In the genomic region with DNA sequence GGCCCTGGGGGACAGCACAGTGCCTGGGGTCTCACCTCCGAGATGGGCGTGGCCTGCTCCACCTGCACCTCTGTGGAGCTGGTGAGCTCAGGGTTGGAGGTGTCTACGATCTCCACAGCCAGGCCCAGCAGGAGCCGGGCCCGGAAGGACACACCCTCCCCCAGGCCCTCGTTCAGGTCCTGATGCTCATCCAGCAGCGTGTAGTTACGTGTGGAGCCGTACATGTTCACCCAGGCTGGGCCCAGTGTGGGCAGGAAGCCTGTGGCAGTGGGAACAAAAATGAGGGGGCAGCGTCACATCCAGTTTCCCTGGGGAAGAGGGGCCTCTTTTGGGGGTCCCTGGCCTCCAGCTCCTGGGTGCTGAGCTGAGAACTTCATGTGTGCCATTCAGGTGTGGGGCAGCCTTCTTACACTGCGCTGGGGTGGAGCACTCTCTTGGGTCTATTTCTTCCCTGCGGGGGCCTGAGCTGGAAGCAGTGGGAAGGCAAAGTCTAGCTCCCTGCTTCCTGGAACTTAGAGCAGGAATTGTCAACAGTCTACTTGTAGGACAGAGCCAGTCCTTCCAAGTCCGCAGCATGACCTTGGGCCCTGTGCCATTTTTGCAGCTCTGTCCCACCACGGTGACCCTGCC, we compare ENCODE assay signal across 25 cellular contexts. TPM values are rescaled to one million over a fixed set of nuclear protein-coding genes. Genes with fewer than 3 reads are reported as not detected.
"Had no signal": no experiment of that assay in that cellular context is flagged by ENCODE, and none has a peak within 500 bp of the region (broad histone marks: within the 10 kb centered on the region; RNA-seq: fewer than 3 reads in every experiment).

No MANE protein-coding gene starts in this region.

- H3K27me3 ChIP-seq: gastrocnemius medialis, ovary, transverse colon, upper lobe of right lung, uterus had no signal

- DNase-seq: central memory CD4-positive, alpha-beta T cell; effector CD8-positive, alpha-beta T cell; foreskin fibroblast; gastrocnemius medialis; kidney glomerular epithelial cell; left ventricle myocardium superior; lower lobe of right lung; natural killer cell; stimulated activated CD4-positive, alpha-beta T cell treated with anti-CD3 and anti-CD28 coated beads, Interleukin-15, amount 100 ng/mL, for 24 hours; stimulated activated CD4-positive, alpha-beta T cell treated with anti-CD3 and anti-CD28 coated beads, Interleukin-2, amount 100 ng/mL, for 48 hours; stimulated activated naive CD4-positive, alpha-beta T cell; stimulated activated naive CD8-positive, alpha-beta T cell treated with anti-CD3 and anti-CD28 coated beads, Interleukin-15, amount 100 ng/mL, for 72 hours; transverse colon; upper lobe of right lung; uterus had no signal

- H3K4me3 Mint-ChIP-seq: dendritic cell treated with granulocyte-macrophage colony-stimulating factor and Interleukin-4, amounts not matched to agents 40 ng/mL and 50 ng/mL, for 4 days; endodermal cell; natural killer cell; stimulated activated naive CD8-positive, alpha-beta T cell treated with anti-CD3 and anti-CD28 coated beads, Interleukin-15, amount 100 ng/mL, for 72 hours had no signal

- H3K9me3 ChIP-seq: gastrocnemius medialis, lower lobe of right lung, ovary, suprapubic skin, transverse colon, upper lobe of right lung, uterus had no signal

- H3K4me3 ChIP-seq: gastrocnemius medialis, lower lobe of right lung, ovary, skin epidermis, suprapubic skin, transverse colon, upper lobe of right lung, uterus had no signal

- FAIRE-seq: colon, islet of Langerhans had no signal

- ATAC-seq: esophagus mucosa; gastrocnemius medialis; left ventricle myocardium superior; lower lobe of right lung; natural killer cell; stimulated activated naive CD8-positive, alpha-beta T cell treated with anti-CD3 and anti-CD28 coated beads, Interleukin-15, amount 100 ng/mL, for 72 hours; upper lobe of right lung had no signal

- H3K36me3 ChIP-seq: gastrocnemius medialis, lower lobe of right lung, ovary, suprapubic skin, transverse colon, upper lobe of right lung, uterus had no signal

- H3K4me1 ChIP-seq: lower lobe of right lung, transverse colon, uterus had no signal

- H3K36me3 Mint-ChIP-seq: natural killer cell had no signal

- H3K9me3 Mint-ChIP-seq: dendritic cell treated with granulocyte-macrophage colony-stimulating factor and Interleukin-4, amounts not matched to agents 40 ng/mL and 50 ng/mL, for 4 days; endodermal cell; natural killer cell; stimulated activated naive CD8-positive, alpha-beta T cell treated with anti-CD3 and anti-CD28 coated beads, Interleukin-15, amount 100 ng/mL, for 72 hours had no signal

- H3K27ac Mint-ChIP-seq: dendritic cell treated with granulocyte-macrophage colony-stimulating factor and Interleukin-4, amounts not matched to agents 40 ng/mL and 50 ng/mL, for 4 days; endodermal cell; natural killer cell; stimulated activated naive CD8-positive, alpha-beta T cell treated with anti-CD3 and anti-CD28 coated beads, Interleukin-15, amount 100 ng/mL, for 72 hours had no signal

- H3K27ac ChIP-seq: epithelial cell of prostate, lower lobe of right lung, skin epidermis, suprapubic skin, transverse colon, upper lobe of right lung, uterus had no signal

RNA-seq across cellular contexts. Expression of a gene that starts 2.9 kb away (rescaled TPM):
- total RNA-seq: esophagus mucosa, left ventricle myocardium superior had no signal
- polyA plus RNA-seq: neural cell had no signal
